In the genomic region with DNA sequence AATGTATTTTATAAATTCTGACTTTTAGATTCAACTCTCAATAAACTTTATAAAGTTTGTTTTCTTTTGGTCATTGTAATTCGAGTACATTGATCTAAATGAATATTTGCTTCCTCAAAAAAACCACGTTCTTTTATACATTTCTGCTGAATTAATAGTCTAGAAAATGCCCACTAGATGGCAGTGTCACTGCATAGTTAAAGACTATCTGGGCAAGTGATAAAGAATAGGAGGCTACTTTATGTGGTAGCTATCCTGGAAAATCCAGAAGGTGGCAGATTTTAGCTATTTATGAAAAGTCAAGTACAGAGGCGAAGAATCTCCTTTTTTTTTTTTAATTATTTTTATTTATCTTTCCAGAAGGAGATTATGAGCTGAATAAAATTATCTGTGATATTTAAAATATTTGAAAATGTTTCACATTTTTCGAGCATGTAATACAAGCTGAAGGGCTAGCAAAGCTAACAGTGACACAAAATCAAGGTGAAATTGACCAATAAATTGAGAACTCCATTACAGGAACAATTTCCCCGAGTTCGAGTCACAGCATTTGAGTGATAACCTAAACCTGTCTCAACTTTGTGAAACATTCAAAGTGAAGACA, we compare ENCODE assay signal across 9 cellular contexts.
DNase-seq lines count a peak whose midpoint lies in the region; ATAC-seq lines count a peak whose summit lies in the region.
"Had no signal": no experiment of that assay in that cellular context is flagged by ENCODE, and none has a peak within 500 bp of the region (broad histone marks: within the 10 kb centered on the region; RNA-seq: fewer than 3 reads in every experiment).

No MANE protein-coding gene starts in this region.

- H3K36me3 Mint-ChIP-seq in stimulated activated naive B cell treated with anti-CD40 and anti-IgM and Interleukin-4, amounts not matched to agents 10 μg/mL and 1 μg/mL and 100 μg/mL, for 72 hours: no peaks in the 10 kb centered on the region

- no peak overlapping the region for H3K4me3 Mint-ChIP-seq in stimulated activated naive B cell treated with anti-CD40 and anti-IgM and Interleukin-4, amounts not matched to agents 10 μg/mL and 1 μg/mL and 100 μg/mL, for 72 hours
- H3K4me3 Mint-ChIP-seq: stimulated activated naive CD8-positive, alpha-beta T cell treated with anti-CD3 and anti-CD28 coated beads, Interleukin-15, Interleukin-2, amounts not matched to agents 100 ng/mL and 50 ng/mL, for 24 hours had no signal

- no peaks in the 10 kb centered on the region for H3K9me3 Mint-ChIP-seq in stimulated activated naive B cell treated with anti-CD40 and anti-IgM and Interleukin-4, amounts not matched to agents 10 μg/mL and 1 μg/mL and 100 μg/mL, for 72 hours
- H3K9me3 Mint-ChIP-seq: stimulated activated naive CD8-positive, alpha-beta T cell treated with anti-CD3 and anti-CD28 coated beads, Interleukin-15, Interleukin-2, amounts not matched to agents 100 ng/mL and 50 ng/mL, for 24 hours had no signal

- ATAC-seq in GM21360 (IDR thresholded peaks at IDR 0.05; ENCODE audit: unreplicated experiment) (peak; percentile 90), HG03558 (IDR thresholded peaks at IDR 0.05; ENCODE audit: extremely low read depth, unreplicated experiment) (peak; percentile 68)
- peak; percentile 82 to 90 for ATAC-seq in stimulated activated naive B cell treated with anti-CD40 and anti-IgM and Interleukin-4, amounts not matched to agents 10 μg/mL and 1 μg/mL and 100 μg/mL, for 72 hours (replicated peaks)

- peaks cover 0 to 5% of the 10 kb centered on the region in 2 donors for H3K27me3 Mint-ChIP-seq in stimulated activated naive B cell treated with anti-CD40 and anti-IgM and Interleukin-4, amounts not matched to agents 10 μg/mL and 1 μg/mL and 100 μg/mL, for 72 hours
- H3K27me3 Mint-ChIP-seq: stimulated activated naive CD8-positive, alpha-beta T cell treated with anti-CD3 and anti-CD28 coated beads, Interleukin-15, Interleukin-2, amounts not matched to agents 100 ng/mL and 50 ng/mL, for 24 hours had no signal

- no peak overlapping the region for H3K27ac Mint-ChIP-seq in stimulated activated naive B cell treated with anti-CD40 and anti-IgM and Interleukin-4, amounts not matched to agents 10 μg/mL and 1 μg/mL and 100 μg/mL, for 72 hours
- H3K27ac Mint-ChIP-seq: stimulated activated naive CD8-positive, alpha-beta T cell treated with anti-CD3 and anti-CD28 coated beads, Interleukin-15, Interleukin-2, amounts not matched to agents 100 ng/mL and 50 ng/mL, for 24 hours had no signal

- H3K4me1 Mint-ChIP-seq in stimulated activated naive B cell treated with anti-CD40 and anti-IgM and Interleukin-4, amounts not matched to agents 10 μg/mL and 1 μg/mL and 100 μg/mL, for 72 hours: no peaks in the 10 kb centered on the region

- DNase-seq in EH (ENCODE audit: low read depth) (peak; percentile 71), NCI-H460 (ENCODE audit: extremely low read depth, low read depth) (peak; percentile 67), amniotic stem cell (lab: John Stamatoyannopoulos, UW) (peak; percentile 57), iPS DF 19.7 (ENCODE audit: low read depth, low spot score) (peak; percentile 30)
- DNase-seq in stimulated activated naive B cell treated with anti-CD40 and anti-IgM and Interleukin-4, amounts not matched to agents 10 μg/mL and 1 μg/mL and 100 μg/mL, for 72 hours: no peak
- no peak for DNase-seq in activated CD8-positive, alpha-beta memory T cell treated with anti-CD3 and anti-CD28 coated beads, Interleukin-2, amount 50 U/mL, for 4 hours

Comparison
In these comparisons a context has a peak if more than half of its experiments do, and no peak if none do; other contexts are left out.
1. DNase-seq: peak in EH (single experiment), NCI-H460 (single experiment), amniotic stem cell (single experiment) and iPS DF 19.7 (single experiment); none in stimulated activated naive B cell treated with anti-CD40 and anti-IgM and Interleukin-4, amounts not matched to agents 10 μg/mL and 1 μg/mL and 100 μg/mL, for 72 hours (single experiment) and activated CD8-positive, alpha-beta memory T cell treated with anti-CD3 and anti-CD28 coated beads, Interleukin-2, amount 50 U/mL, for 4 hours (single experiment).
2. Peak in every context shown above with its lines, with median percentiles within 50 percentile points of each other: ATAC-seq.